Comparison of ENCODE assay signal across 1 cellular context in genomic region chr9:6630502-6631206, GRCh38.
TF ChIP-seq lines count a peak whose summit lies in the region.

No MANE protein-coding gene starts in this region.

TF ChIP-seq in K562, 482 proteins besides CTCF, POLR2A, EP300 and RAD21 (continued from another document):
- TF ChIP-seq PKNOX1 (IDR thresholded peaks at IDR 0.05), result peak; percentile 90
